Comparison of ENCODE assay signal across 8 cellular contexts in the genomic region with DNA sequence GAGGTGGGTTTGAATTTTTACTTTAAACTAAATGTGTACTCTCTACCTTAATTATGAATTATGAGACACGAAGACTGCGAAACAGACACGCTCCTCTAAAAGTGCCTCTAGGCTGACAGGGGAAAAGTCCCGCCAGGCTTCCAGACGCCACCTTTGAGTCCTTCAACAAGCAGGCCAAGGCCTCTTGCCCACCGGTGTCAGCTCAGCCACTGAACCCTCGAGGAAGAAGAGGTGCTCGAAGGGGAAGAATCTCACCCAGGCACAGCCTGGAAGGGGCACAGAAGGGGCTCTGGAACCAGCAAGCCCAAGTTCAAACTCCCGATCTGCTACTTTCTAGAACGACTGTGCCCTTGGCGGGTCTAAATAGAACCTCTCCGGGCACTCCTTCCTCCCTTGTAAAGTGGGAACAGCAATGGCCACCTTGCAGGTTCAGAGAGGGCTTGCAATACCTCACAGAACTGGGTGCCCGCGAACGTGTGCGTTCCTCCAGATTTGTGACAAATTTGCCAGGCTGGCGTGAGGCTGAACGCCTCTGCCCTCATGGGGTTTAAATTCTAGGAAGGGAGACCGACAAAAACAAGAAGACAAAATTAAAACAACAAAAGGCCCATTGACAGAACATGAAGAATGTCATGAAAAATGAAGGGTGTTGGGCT.
A peak's percentile ranks its signal among the peaks of the same experiment; 100 is the strongest.
DNase-seq lines count a peak whose midpoint lies in the region; ATAC-seq and TF ChIP-seq lines count a peak whose summit lies in the region.

No MANE protein-coding gene starts in this region.

- POLR2A ChIA-PET in SK-N-SH (lab: Yijun Ruan, JAX): no interaction called here

- peak overlapping the region; percentile 76; the same call in 1 of the 2 replicates for H3K4me2 ChIP-seq in SK-N-SH

- intact Hi-C loops in stomach (cut with DNase I; ENCODE audit: low total_unique reads): no loop called here
- intact Hi-C loops in sciatic nerve (cut with DNase I): no loop called here

- H3K9ac ChIP-seq in SK-N-SH: peak overlapping the region; percentile 39; the same call in 1 of the 2 replicates

- no peak for TF ChIP-seq EP300 in SK-N-SH (IDR thresholded peaks at IDR 0.05; ENCODE audit: borderline replicate concordance in 1 of 2, low read depth in 1 of 2, low read length in 1 of 2)
- no peak for TF ChIP-seq EP300 in stomach (IDR thresholded peaks at IDR 0.05)

- DNase-seq in SK-N-SH: no peak
- no peak for DNase-seq in kidney epithelial cell (ENCODE audit: low read depth)
- DNase-seq in stomach: no peak
- no peak for DNase-seq in SKM-1 treated with dmso at 0.1 percent for 144 hours (lab: John Stamatoyannopoulos, UW; ENCODE audit: unreplicated experiment)
- no peak for DNase-seq in sciatic nerve (ENCODE audit: low spot score)
- no peak for DNase-seq in NCI-H146 (lab: John Stamatoyannopoulos, UW)

- WGBS in SK-N-SH (ENCODE audit: low lambda C conversion rate): 96% methylated on average over 7 of the region's 19 CpGs
- 79 to 82% (median 79%) methylated on average over 19 of the region's 19 CpGs for WGBS in stomach, 5 donors

- H3F3A ChIP-seq in SK-N-SH (replicated peaks; ENCODE audit: insufficient read depth): no peaks in the 10 kb centered on the region

- no peaks in the 10 kb centered on the region for H3K9me3 Mint-ChIP-seq in activated naive CD8-positive, alpha-beta T cell (ENCODE audit: low read depth)

- no peak for TF ChIP-seq CTCF in SK-N-SH (IDR thresholded peaks at IDR 0.05)
- no peak for TF ChIP-seq CTCF in kidney epithelial cell (IDR thresholded peaks at IDR 0.05; ENCODE audit: insufficient read depth, low read length, poor library complexity, severe bottlenecking)
- TF ChIP-seq CTCF in stomach (IDR thresholded peaks at IDR 0.05): no peak

- no peaks in the 10 kb centered on the region for H3K27me3 ChIP-seq in SK-N-SH (ENCODE audit: insufficient read depth)
- no peaks in the 10 kb centered on the region for H3K27me3 ChIP-seq in kidney epithelial cell (ENCODE audit: control insufficient read depth, insufficient read depth, low read length)
- no peaks in the 10 kb centered on the region for H3K27me3 ChIP-seq in stomach

- H3K27ac ChIP-seq in SK-N-SH (ENCODE audit: low read depth in 2 of 2, low read length in 1 of 2): no peak overlapping the region
- H3K27ac ChIP-seq in stomach: peak overlapping the region; percentile 85 to 94 (median 87)

- no peaks in the 10 kb centered on the region for H3K27me3 Mint-ChIP-seq in activated naive CD8-positive, alpha-beta T cell

- H3K36me3 ChIP-seq in SK-N-SH (replicated peaks in 1 of 2; ENCODE audit: control insufficient read depth in 1 of 2, insufficient read depth in 2 of 2, low read length in 1 of 2): no peaks in the 10 kb centered on the region
- H3K36me3 ChIP-seq in kidney epithelial cell (ENCODE audit: control insufficient read depth, insufficient read depth, low read length): no peaks in the 10 kb centered on the region
- H3K36me3 ChIP-seq in stomach: no peaks in the 10 kb centered on the region

- no peak for TF ChIP-seq RAD21 in SK-N-SH (IDR thresholded peaks at IDR 0.05; ENCODE audit: low read length)

- CTCF ChIA-PET in SK-N-SH (lab: Yijun Ruan, JAX): interaction anchor here (0.9 kb wide), 1 partner anchor 20 kb away, joined by 3 read pairs; no protein-coding TSS in a partner anchor

- H3K36me3 Mint-ChIP-seq in activated naive CD8-positive, alpha-beta T cell: no peaks in the 10 kb centered on the region

- no peaks in the 10 kb centered on the region for H3K9me2 ChIP-seq in SK-N-SH

- H4K20me1 ChIP-seq in SK-N-SH (ENCODE audit: insufficient read depth): peaks cover 5% of the 10 kb centered on the region; the same call in 1 of the 2 replicates

- H3K27ac Mint-ChIP-seq in activated naive CD8-positive, alpha-beta T cell: peak overlapping the region; percentile 38

- peaks cover 3 to 25% of the 10 kb centered on the region in 2 experiments; a peak in 1 of 4 replicates for H3K4me1 ChIP-seq in SK-N-SH (ENCODE audit: control insufficient read depth in 1 of 2, insufficient read depth in 2 of 2, low read depth in 1 of 2, low read length in 1 of 2)
- peaks cover 33 to 44% (median 38%) of the 10 kb centered on the region in 4 donors for H3K4me1 ChIP-seq in stomach

- H2AFZ ChIP-seq in SK-N-SH (ENCODE audit: low read depth): no peak overlapping the region

- TF ChIP-seq POLR2A in stomach (IDR thresholded peaks at IDR 0.05): no peak

- ATAC-seq in SK-N-SH treated with all-trans-retinoic acid at 6 μM for 48 hours (no peak), sciatic nerve (no peak)

- H3K4me3 ChIP-seq in SK-N-SH (ENCODE audit: low read depth in 2 of 2, low read length in 1 of 2) (peak overlapping the region; percentile 48 to 61; a peak in 3 of 4 replicates), kidney epithelial cell (ENCODE audit: low read depth, low read length) (peak overlapping the region; percentile 75), stomach (peak overlapping the region; percentile 74 to 97 (median 92))

- peak overlapping the region; percentile 80 for H3K4me3 Mint-ChIP-seq in activated naive CD8-positive, alpha-beta T cell

- peaks cover 12% of the 10 kb centered on the region for H3K79me2 ChIP-seq in SK-N-SH (ENCODE audit: insufficient read depth)

- H3K9me3 ChIP-seq in SK-N-SH: no peaks in the 10 kb centered on the region
- no peaks in the 10 kb centered on the region for H3K9me3 ChIP-seq in stomach

- H3K4me1 Mint-ChIP-seq in activated naive CD8-positive, alpha-beta T cell (ENCODE audit: low read depth): peaks cover 35% of the 10 kb centered on the region

TF ChIP-seq in SK-N-SH, 30 proteins besides CTCF, POLR2A, EP300 and RAD21:
- TF ChIP-seq FOXM1 (IDR thresholded peaks at IDR 0.05; ENCODE audit: low read depth): no peak
- TF ChIP-seq MXI1 (IDR thresholded peaks at IDR 0.05; ENCODE audit: low read depth, low read length): no peak
- TF ChIP-seq JUND (IDR thresholded peaks at IDR 0.05): no peak
- no peak for TF ChIP-seq SIN3A (IDR thresholded peaks at IDR 0.05; ENCODE audit: borderline replicate concordance, low read depth, low read length)
- no peak for TF ChIP-seq CHD2 (IDR thresholded peaks at IDR 0.05; ENCODE audit: low read length, partially characterized antibody)
TF ChIP-seq in SK-N-SH: peak in this region for 0.

TF ChIP-seq in SK-N-SH treated with all-trans-retinoic acid at 6 μM for 48 hours, 23 proteins besides CTCF, POLR2A, EP300 and RAD21:
- TF ChIP-seq ZNF70 (CRISPR knock-in tag; IDR thresholded peaks at IDR 0.05) (no peak), ARNTL (CRISPR knock-in tag; IDR thresholded peaks at IDR 0.05; ENCODE audit: borderline replicate concordance, low read depth) (no peak), PPARA (CRISPR knock-in tag; IDR thresholded peaks at IDR 0.05; ENCODE audit: borderline replicate concordance) (no peak)

Comparison
In these comparisons a context has a peak if more than half of its experiments do, and no peak if none do; other contexts are left out.
1. H3K27ac ChIP-seq: peak in stomach (5 of 5); none in SK-N-SH (0 of 2).
2. Peak in every context shown above with its lines, with median percentiles within 50 percentile points of each other: H3K4me3 ChIP-seq.